In genomic region chr16:67833418-67834241, GRCh38 we compare ENCODE assay signal across 8 cellular contexts. TPM values are rescaled to one million over a fixed set of nuclear protein-coding genes. Genes with fewer than 3 reads are reported as not detected.
A peak's percentile ranks its signal among the peaks of the same experiment; 100 is the strongest.
DNase-seq lines count a peak whose midpoint lies in the region; ATAC-seq, FAIRE-seq and TF ChIP-seq lines count a peak whose summit lies in the region.

No MANE protein-coding gene starts in this region.

- intact Hi-C loops in mucosa of descending colon (cut with DNase I, micrococcal nuclease): no loop called here

- FAIRE-seq in D721Med (lab: Jason Lieb, UNC): no peak

- H3K36me3 ChIP-seq in HUES6 (ENCODE audit: control insufficient read depth, insufficient read depth, low read length) (peaks cover 36% of the 10 kb centered on the region), NT2/D1 (ENCODE audit: insufficient read depth, insufficient read length, low read length) (peaks cover 39% of the 10 kb centered on the region), mucosa of descending colon (ENCODE audit: low read depth) (peaks cover 3% of the 10 kb centered on the region)

- H3K27me3 ChIP-seq in HUES6 (ENCODE audit: control insufficient read depth, insufficient read depth, low read length) (no peaks in the 10 kb centered on the region), NT2/D1 (ENCODE audit: insufficient read depth, insufficient read length) (peaks cover 5% of the 10 kb centered on the region)

- H3K9ac ChIP-seq in HUES6 (ENCODE audit: low read length) (peak overlapping the region; percentile 77), NT2/D1 (ENCODE audit: insufficient read length, low read depth) (peak overlapping the region; percentile 92)

- peak overlapping the region; percentile 62 for H3K4me3 ChIP-seq in HUES6 (ENCODE audit: low read depth, low read length)
- peak overlapping the region; percentile 86 for H3K4me3 ChIP-seq in NT2/D1 (ENCODE audit: insufficient read length, low read depth)
- peak overlapping the region; percentile 57 for H3K4me3 ChIP-seq in mucosa of descending colon

- ATAC-seq in GM21447 (IDR thresholded peaks at IDR 0.05; ENCODE audit: unreplicated experiment): peak; percentile 97
- ATAC-seq in mucosa of descending colon: peak; percentile 98

- peak; percentile 71 for DNase-seq in D721Med (ENCODE audit: insufficient read length, low spot score)
- peak; percentile 88 for DNase-seq in NT2/D1 (ENCODE audit: low read depth, low spot score)
- DNase-seq in activated CD8-positive, alpha-beta memory T cell treated with anti-CD3 and anti-CD28 coated beads, Interleukin-2, amount 50 U/mL, for 48 hours: peak; percentile 96
- DNase-seq in epidermal melanocyte (ENCODE audit: insufficient read length, low spot score): peak; percentile 96
- peak; percentile 95 to 97 (median 96) for DNase-seq in mucosa of descending colon
- DNase-seq in stimulated activated CD8-positive, alpha-beta memory T cell treated with anti-CD3 and anti-CD28 coated beads, Interleukin-4, amount 100 ng/mL, for 1 hour (ENCODE audit: low read depth in 2 of 2, low spot score in 1 of 2): peak; percentile 79 to 80

- no peak overlapping the region for H3K27ac ChIP-seq in HUES6 (ENCODE audit: low read depth, low read length)

- no peak for TF ChIP-seq CTCF in D721Med (IDR thresholded peaks at IDR 0.05; ENCODE audit: insufficient read depth, missing control alignments)
- TF ChIP-seq CTCF in mucosa of descending colon (IDR thresholded peaks at IDR 0.05): peak; percentile 8

- peaks cover 6% of the 10 kb centered on the region; the same call in 1 of the 2 replicates for H3K4me1 ChIP-seq in HUES6 (ENCODE audit: control insufficient read depth, insufficient read depth, low read length)
- no peaks in the 10 kb centered on the region for H3K4me1 ChIP-seq in NT2/D1 (ENCODE audit: insufficient read depth, insufficient read length)
- peaks cover 16% of the 10 kb centered on the region for H3K4me1 ChIP-seq in mucosa of descending colon (ENCODE audit: low read depth)

- H3K9me3 ChIP-seq in HUES6 (ENCODE audit: control insufficient read depth, insufficient read depth, low read depth, low read length) (no peaks in the 10 kb centered on the region), NT2/D1 (ENCODE audit: insufficient read depth, low read length) (no peaks in the 10 kb centered on the region), mucosa of descending colon (no peaks in the 10 kb centered on the region)

RNA-seq across cellular contexts. Expression of gene THAP11, which starts 8.5 kb away (rescaled TPM):
- 10 to 100 TPM; 18.1 to 43.3 (median 20.5) TPM for total RNA-seq in mucosa of descending colon

RNA-seq across cellular contexts. Expression of gene NUTF2, which starts 13.1 kb away (rescaled TPM):
- 10 to 100 TPM; 56.0 to 69.3 (median 58.0) TPM for total RNA-seq in mucosa of descending colon

RNA-seq across cellular contexts. Expression of gene CENPT, which starts 13.9 kb away (rescaled TPM):
- 10 to 100 TPM; 33.2 to 55.0 (median 36.6) TPM for total RNA-seq in mucosa of descending colon

RNA-seq across cellular contexts. Expression of gene TSNAXIP1, which starts 26.9 kb away (rescaled TPM):
- 1 to 10 TPM in 1 of 3 donors, under 1 TPM in 2; 0.41 to 2.0 (median 0.48) TPM for total RNA-seq in mucosa of descending colon

RNA-seq across cellular contexts. Expression of gene RANBP10, which starts 27.3 kb away (rescaled TPM):
- 10 to 100 TPM; 19.6 to 24.1 (median 20.6) TPM for total RNA-seq in mucosa of descending colon
